15 cellular contexts compared by ENCODE assay signal in genomic region chr12:40032433-40033259, GRCh38.
A peak's percentile ranks its signal among the peaks of the same experiment; 100 is the strongest.
DNase-seq lines count a peak whose midpoint lies in the region; ATAC-seq and TF ChIP-seq lines count a peak whose summit lies in the region.
"Had no signal": no experiment of that assay in that cellular context is flagged by ENCODE, and none has a peak within 500 bp of the region (broad histone marks: within the 10 kb centered on the region; RNA-seq: fewer than 3 reads in every experiment).

No MANE protein-coding gene starts in this region.

- H3K27ac ChIP-seq in uterus (no peak overlapping the region), aorta (ENCODE audit: low read depth in 1 of 2, low read length in 2 of 2) (no peak overlapping the region)
- H3K27ac ChIP-seq: HL-60 had no signal

- TF ChIP-seq CTCF in uterus (IDR thresholded peaks at IDR 0.05), result no peak

- TF ChIP-seq POLR2A in uterus (IDR thresholded peaks at IDR 0.05), result no peak

- DNase-seq in left ventricle myocardium superior (no peak), cardiac septum (ENCODE audit: low spot score) (no peak), cerebellar cortex (ENCODE audit: low spot score) (peak; percentile 42), left lobe of liver (ENCODE audit: low spot score) (no peak), uterus (no peak), aorta (no peak)
- DNase-seq: activated CD4-positive, alpha-beta T cell treated with anti-CD3 and anti-CD28 coated beads, Interleukin-2, amount 10 ng/mL, durations not matched to agents 7 days and 5 days; activated T-cell treated with anti-CD3 and anti-CD28 coated beads, Interleukin-2, amount 50 U/mL, for 72 hours; amniotic stem cell; hippocampal formation; mesenchymal stem cell; SHP77 treated with DMSO at 0.1 percent for 48 hours had no signal

- 95 to 96% methylated on average over 5 of the region's 5 CpGs for WGBS in aorta, 2 donors

- intact Hi-C loops in left ventricle myocardium superior (cut with micrococcal nuclease), result no loop called here
- intact Hi-C loops in cardiac septum (cut with DNase I), result no loop called here
- intact Hi-C loops in uterus (cut with DNase I; ENCODE audit: low total_unique reads), result no loop called here
- intact Hi-C loops in aorta (cut with DNase I), result no loop called here

- ATAC-seq in left ventricle myocardium superior (peak; percentile 74), left lobe of liver (peak; percentile 75), aorta (ENCODE audit: low FRiP score) (no peak), HG02970 (IDR thresholded peaks at IDR 0.05; ENCODE audit: low FRiP score, unreplicated experiment) (no peak), GM18909 (IDR thresholded peaks at IDR 0.05; ENCODE audit: poor library complexity, unreplicated experiment) (no peak)
- ATAC-seq: activated T-cell treated with anti-CD3 and anti-CD28 coated beads, Interleukin-2, amount 50 U/mL, for 72 hours had no signal

- H3K4me1 ChIP-seq in uterus (no peaks in the 10 kb centered on the region), aorta (ENCODE audit: control insufficient read depth in 1 of 2, insufficient read depth in 2 of 2, low read length in 2 of 2) (peaks cover 0 to 7% of the 10 kb centered on the region in 2 donors)

- H3K27me3 ChIP-seq in uterus (no peaks in the 10 kb centered on the region), aorta (ENCODE audit: control insufficient read depth in 1 of 2, insufficient read depth in 2 of 2, low read length in 1 of 2) (no peaks in the 10 kb centered on the region)

- H3K4me3 ChIP-seq in uterus (no peak overlapping the region), aorta (ENCODE audit: low read length in 2 of 2) (no peak overlapping the region)

- H3K9me3 ChIP-seq in uterus, result no peaks in the 10 kb centered on the region
- H3K9me3 ChIP-seq in aorta (ENCODE audit: control insufficient read depth, low read length), result no peaks in the 10 kb centered on the region

- H3K36me3 ChIP-seq in uterus, result no peaks in the 10 kb centered on the region
- H3K36me3 ChIP-seq in aorta (ENCODE audit: control insufficient read depth in 1 of 2, insufficient read depth in 2 of 2, low read length in 1 of 2), result no peaks in the 10 kb centered on the region

Comparison
In these comparisons a context has a peak if more than half of its experiments do, and no peak if none do; other contexts are left out.
1. ATAC-seq: peak in left ventricle myocardium superior (single experiment) and left lobe of liver (single experiment); none in aorta (single experiment), HG02970 (single experiment) and GM18909 (single experiment).